8 cellular contexts compared by ENCODE assay signal in the genomic region with DNA sequence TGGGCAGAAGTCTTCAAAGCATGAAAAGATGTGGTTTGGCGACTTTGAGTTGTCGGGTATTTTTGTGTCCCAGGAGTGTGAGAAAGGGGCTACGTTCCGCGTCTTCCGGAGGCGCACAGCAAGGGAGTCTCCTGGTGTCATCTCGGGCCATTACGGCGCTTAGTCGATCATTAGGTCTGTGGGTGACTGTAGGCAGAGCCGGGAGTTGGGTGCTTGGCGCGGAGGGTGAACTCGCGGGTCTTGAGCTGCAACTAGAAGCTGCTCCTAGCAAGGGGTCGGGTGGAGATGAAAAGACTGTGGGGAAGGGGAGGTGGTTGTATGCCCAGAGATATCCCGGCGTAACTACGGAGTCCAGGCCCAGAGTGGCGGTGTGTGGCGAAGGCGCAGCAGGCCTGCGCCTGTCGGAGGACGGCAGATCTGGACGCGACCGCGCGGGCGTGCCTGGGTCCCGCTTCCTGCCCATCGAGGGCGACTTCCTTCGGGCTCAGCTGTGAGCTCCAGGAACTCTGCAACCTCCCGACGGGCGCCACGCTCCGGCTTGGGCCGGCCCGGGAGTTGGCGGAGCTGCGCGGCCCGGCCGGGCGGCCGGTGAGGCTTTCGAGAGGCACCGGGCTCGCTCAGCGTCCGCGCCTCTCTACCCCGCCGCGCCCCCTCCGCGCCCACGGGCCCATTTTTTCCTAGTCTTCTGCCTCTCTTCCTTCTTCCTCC. TPM values are rescaled to one million over a fixed set of nuclear protein-coding genes. Genes with fewer than 3 reads are reported as not detected.
DNase-seq lines count a peak whose midpoint lies in the region; TF ChIP-seq lines count a peak whose summit lies in the region.

No MANE protein-coding gene starts in this region.

- no peaks in the 10 kb centered on the region for H3K36me3 Mint-ChIP-seq in neural progenitor cell

- peaks cover 39% of the 10 kb centered on the region for H3F3A ChIP-seq in neural progenitor cell (ENCODE audit: low read depth)

- DNase-seq in Jurkat, Clone E6-1 (ENCODE audit: low read depth, low spot score), result no peak
- peak; percentile 77 for DNase-seq in ecto neural progenitor cell (ENCODE audit: low spot score)
- DNase-seq in neural progenitor cell (ENCODE audit: low spot score), result peak; percentile 75
- DNase-seq in NCI-H2081 treated with DMSO at 0.1 percent for 48 hours (lab: John Stamatoyannopoulos, UW), result no peak
- no peak for DNase-seq in SKM-1 (lab: John Stamatoyannopoulos, UW; ENCODE audit: unreplicated experiment)
- DNase-seq in activated CD4-positive, alpha-beta T cell treated with anti-CD3 and anti-CD28 coated beads for 1 hour, result no peak
- DNase-seq in stimulated activated CD4-positive, alpha-beta T cell treated with anti-CD3 and anti-CD28 coated beads, Interleukin-4, amount 100 ng/mL, for 4 hours, result no peak

- H3K4me2 ChIP-seq in neural progenitor cell, result peak overlapping the region; percentile 88

- H3K27me3 Mint-ChIP-seq in neural progenitor cell (ENCODE audit: insufficient read depth, low read depth), result peaks cover 43% of the 10 kb centered on the region

- TF ChIP-seq CTCF in neural progenitor cell (IDR thresholded peaks at IDR 0.05), result no peak

- peak overlapping the region; percentile 66 for H3K9ac ChIP-seq in ES-I3 (ENCODE audit: low read depth, low read length)
- no peak overlapping the region for H3K9ac ChIP-seq in neural progenitor cell

- H3K4me3 ChIP-seq in Jurkat, Clone E6-1 (ENCODE audit: low read length), result peak overlapping the region; percentile 55
- peak overlapping the region; percentile 68 for H3K4me3 ChIP-seq in neural progenitor cell

- H3K79me2 ChIP-seq in neural progenitor cell (ENCODE audit: low read depth), result no peaks in the 10 kb centered on the region

- H4K20me1 ChIP-seq in neural progenitor cell (ENCODE audit: low read depth), result peaks cover 41% of the 10 kb centered on the region

- peaks cover 98% of the 10 kb centered on the region for H3K27me3 ChIP-seq in neural progenitor cell

- peak overlapping the region; percentile 59 for H3K27ac Mint-ChIP-seq in neural progenitor cell

- peak overlapping the region; percentile 88 for H3K4me3 Mint-ChIP-seq in neural progenitor cell

- peak overlapping the region; percentile 99 for H2AFZ ChIP-seq in neural progenitor cell (replicated peaks)

- peaks cover 11% of the 10 kb centered on the region for H3K9me3 Mint-ChIP-seq in neural progenitor cell

- H3K36me3 ChIP-seq in ES-I3 (ENCODE audit: insufficient read depth, low read length) (no peaks in the 10 kb centered on the region), neural progenitor cell (no peaks in the 10 kb centered on the region)

- no peak overlapping the region for H3K27ac ChIP-seq in neural progenitor cell

- H3K9me3 ChIP-seq in ES-I3 (ENCODE audit: control insufficient read depth, insufficient read depth, low read length) (no peaks in the 10 kb centered on the region), neural progenitor cell (ENCODE audit: low read depth) (no peaks in the 10 kb centered on the region)

- H3K4me1 ChIP-seq in ES-I3 (ENCODE audit: insufficient read depth, low read length) (no peaks in the 10 kb centered on the region; the same call in 1 of the 2 replicates), neural progenitor cell (no peaks in the 10 kb centered on the region)

- peaks cover 31% of the 10 kb centered on the region for H3K4me1 Mint-ChIP-seq in neural progenitor cell

RNA-seq across cellular contexts. Expression of a gene that starts 2.7 kb away (rescaled TPM):
- 1.2 TPM for polyA plus RNA-seq in Jurkat, Clone E6-1 (2012; ENCODE audit: insufficient read depth, insufficient read length)
- 0.40 TPM in 1 of 2 replicates, not detected in the other for total RNA-seq in neural progenitor cell (ENCODE audit: low replicate concordance)

Comparison
In these comparisons a context has a peak if more than half of its experiments do, and no peak if none do; other contexts are left out.
1. DNase-seq: peak in ecto neural progenitor cell (single experiment) and neural progenitor cell (single experiment); none in Jurkat, Clone E6-1 (single experiment), NCI-H2081 treated with DMSO at 0.1 percent for 48 hours (single experiment), SKM-1 (single experiment), activated CD4-positive, alpha-beta T cell treated with anti-CD3 and anti-CD28 coated beads for 1 hour (single experiment) and stimulated activated CD4-positive, alpha-beta T cell treated with anti-CD3 and anti-CD28 coated beads, Interleukin-4, amount 100 ng/mL, for 4 hours (0 of 2).